ENCODE assay signal across 17 cellular contexts in genomic region chr10:67936416-67936815, GRCh38.
A peak's percentile ranks its signal among the peaks of the same experiment; 100 is the strongest.
DNase-seq lines count a peak whose midpoint lies in the region; ATAC-seq and TF ChIP-seq lines count a peak whose summit lies in the region.
"Had no signal": no experiment of that assay in that cellular context is flagged by ENCODE, and none has a peak within 500 bp of the region (broad histone marks: within the 10 kb centered on the region; RNA-seq: fewer than 3 reads in every experiment).

No MANE protein-coding gene starts in this region.

- ATAC-seq in SK-N-SH treated with all-trans-retinoic acid at 6 μM for 48 hours, result no peak
- ATAC-seq in HG02759 (IDR thresholded peaks at IDR 0.05; ENCODE audit: unreplicated experiment), result no peak
- ATAC-seq: CD8-positive, alpha-beta T cell; HCT116 had no signal

- DNase-seq in GM04504 (ENCODE audit: low read depth) (peak; percentile 28), astrocyte of the hippocampus (ENCODE audit: low read depth, low spot score) (peak; percentile 13), hepatic stellate cell (ENCODE audit: low spot score) (peak; percentile 17), T-helper 9 cell (no peak), NCI-H774 (lab: John Stamatoyannopoulos, UW) (no peak)
- DNase-seq: ACHN; CD8-positive, alpha-beta T cell; KBM-7; MV-4-11; NCI-H1417; NCI-H1930; NCI-H69; NK-92 treated with Interleukin-12 subunit alpha and Interleukin-12 subunit beta, amount 100 ng/mL, for 24 hours; SHP77 treated with DMSO at 0.1 percent for 48 hours had no signal

TF ChIP-seq in SK-N-SH treated with all-trans-retinoic acid at 6 μM for 48 hours, 23 proteins besides CTCF, POLR2A, EP300 and RAD21:
- TF ChIP-seq CSRNP3 (CRISPR knock-in tag; IDR thresholded peaks at IDR 0.05) (no peak), RARB (CRISPR knock-in tag; IDR thresholded peaks at IDR 0.05) (no peak), TOX (CRISPR knock-in tag; IDR thresholded peaks at IDR 0.05; ENCODE audit: borderline replicate concordance) (no peak), SNAI2 (CRISPR knock-in tag; IDR thresholded peaks at IDR 0.05) (no peak), ISL1 (CRISPR knock-in tag; IDR thresholded peaks at IDR 0.05) (no peak), CREB5 (CRISPR knock-in tag; IDR thresholded peaks at IDR 0.05; ENCODE audit: low read depth) (no peak), PPARA (CRISPR knock-in tag; IDR thresholded peaks at IDR 0.05; ENCODE audit: borderline replicate concordance) (no peak), CSDC2 (CRISPR knock-in tag; IDR thresholded peaks at IDR 0.05) (no peak), BACH2 (CRISPR knock-in tag; IDR thresholded peaks at IDR 0.05; ENCODE audit: borderline replicate concordance) (no peak), POU6F1 (CRISPR knock-in tag; IDR thresholded peaks at IDR 0.05; ENCODE audit: borderline replicate concordance, low read depth) (no peak), ESRRG (CRISPR knock-in tag; IDR thresholded peaks at IDR 0.05) (no peak), ZNF8 (CRISPR knock-in tag; IDR thresholded peaks at IDR 0.05) (no peak), GLIS3 (CRISPR knock-in tag; IDR thresholded peaks at IDR 0.05) (no peak), ZNF70 (CRISPR knock-in tag; IDR thresholded peaks at IDR 0.05) (no peak)

Comparison
In these comparisons a context has a peak if more than half of its experiments do, and no peak if none do; other contexts are left out.
1. DNase-seq: peak in GM04504 (single experiment), astrocyte of the hippocampus (single experiment) and hepatic stellate cell (single experiment); none in T-helper 9 cell (single experiment) and NCI-H774 (single experiment).